ENCODE assay signal across 13 cellular contexts in the genomic region with DNA sequence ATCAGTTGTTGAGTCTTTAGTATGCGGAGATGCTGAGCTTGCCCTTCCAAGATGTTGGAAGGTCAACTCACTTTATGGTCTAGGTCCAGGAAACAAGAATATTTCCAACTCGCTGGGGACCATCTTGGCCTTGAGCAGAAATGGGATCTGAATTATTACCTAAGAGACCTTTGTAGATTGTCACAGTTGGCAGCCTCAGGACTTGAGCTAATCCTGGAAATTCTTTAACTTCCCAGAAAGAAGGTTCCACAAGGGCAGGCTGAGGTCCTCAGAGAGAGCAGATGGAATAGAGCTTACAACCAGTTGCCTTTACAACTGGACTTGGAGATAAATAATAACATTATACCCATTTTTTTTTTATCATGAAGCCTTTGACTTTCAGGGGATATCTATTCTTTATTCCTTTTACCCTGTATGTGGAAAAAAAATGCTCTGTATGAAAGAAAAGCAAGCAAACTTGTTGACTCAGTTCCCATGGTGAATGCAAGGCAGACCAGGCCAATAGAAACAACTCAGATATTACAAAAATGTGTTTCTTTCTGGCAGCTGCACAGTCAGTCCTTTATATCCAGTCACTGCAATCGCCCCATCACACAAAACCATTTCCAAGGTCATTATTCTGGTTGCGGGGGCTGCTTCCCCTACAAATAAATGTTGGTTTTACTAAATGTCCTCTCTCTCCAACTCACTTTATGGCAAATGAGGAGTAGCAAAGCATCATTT.
A peak's percentile ranks its signal among the peaks of the same experiment; 100 is the strongest.
DNase-seq lines count a peak whose midpoint lies in the region; ATAC-seq and TF ChIP-seq lines count a peak whose summit lies in the region.
"Had no signal": no experiment of that assay in that cellular context is flagged by ENCODE, and none has a peak within 500 bp of the region (broad histone marks: within the 10 kb centered on the region; RNA-seq: fewer than 3 reads in every experiment).

No MANE protein-coding gene starts in this region.

- CTCF ChIA-PET in mammary epithelial cell (lab: Charles Lee; ENCODE audit: low non-redundant PET) = no interaction called here
- CTCF ChIA-PET in CD8-positive, alpha-beta memory T cell (lab: Charles Lee) = no interaction called here

- POLR2A ChIA-PET in CD8-positive, alpha-beta memory T cell (lab: Charles Lee) = no interaction called here

- H3K9me3 Mint-ChIP-seq in CD8-positive, alpha-beta memory T cell = no peaks in the 10 kb centered on the region
- H3K9me3 Mint-ChIP-seq: stimulated activated naive CD8-positive, alpha-beta T cell treated with anti-CD3 and anti-CD28 coated beads, Interleukin-15, amount 100 ng/mL, for 72 hours had no signal

- H3K36me3 Mint-ChIP-seq in CD8-positive, alpha-beta memory T cell = peaks cover 0 to 10% (median 4%) of the 10 kb centered on the region in 3 donors

- intact Hi-C loops in breast epithelium (cut with DNase I; ENCODE audit: low total_unique reads) (no loop called here), mammary epithelial cell (cut with micrococcal nuclease) (no loop called here)

- peak overlapping the region; percentile 93 to 94 for H3K27ac ChIP-seq in breast epithelium
- H3K27ac ChIP-seq in mammary epithelial cell (ENCODE audit: insufficient read depth, low read depth, low read length) = no peak overlapping the region
- H3K27ac ChIP-seq in cardiac muscle cell = peak overlapping the region; percentile 82
- H3K27ac ChIP-seq in CD8-positive, alpha-beta memory T cell (ENCODE audit: low read depth, low read length) = no peak overlapping the region

- no peaks in the 10 kb centered on the region for H4K20me1 ChIP-seq in mammary epithelial cell (ENCODE audit: insufficient read depth, low read length)

- no TSS peak for BruUV-seq in mammary epithelial cell (replicated peaks; lab: Mats Ljungman, UMichigan)

- H3K9ac ChIP-seq in mammary epithelial cell (ENCODE audit: insufficient read depth, low read length) = no peak overlapping the region

- TF ChIP-seq CTCF in breast epithelium (IDR thresholded peaks at IDR 0.05) (no peak), mammary epithelial cell (conservative IDR thresholded peaks at IDR 0.05 in 1 of 2, IDR thresholded peaks at IDR 0.05 in 1 of 2; ENCODE audit: extremely low read depth in 1 of 2, insufficient read depth in 1 of 2, low read depth in 1 of 2, low read length in 2 of 2) (no peak), cardiac muscle cell (IDR thresholded peaks at IDR 0.05; ENCODE audit: low read depth, low read length) (no peak)

- no peaks in the 10 kb centered on the region for H3K27me3 ChIP-seq in breast epithelium
- no peaks in the 10 kb centered on the region for H3K27me3 ChIP-seq in mammary epithelial cell (ENCODE audit: insufficient read depth, low read length)
- no peaks in the 10 kb centered on the region for H3K27me3 ChIP-seq in cardiac muscle cell
- H3K27me3 ChIP-seq in CD8-positive, alpha-beta memory T cell (ENCODE audit: insufficient read depth, low read length, poor library complexity, severe bottlenecking) = no peaks in the 10 kb centered on the region

- H3K4me2 ChIP-seq in mammary epithelial cell (ENCODE audit: insufficient read depth, low read depth, low read length) = no peak overlapping the region

- H3K27me3 Mint-ChIP-seq in CD8-positive, alpha-beta memory T cell = no peaks in the 10 kb centered on the region
- H3K27me3 Mint-ChIP-seq: activated naive CD8-positive, alpha-beta T cell; stimulated activated naive CD8-positive, alpha-beta T cell treated with anti-CD3 and anti-CD28 coated beads, Interleukin-15, amount 100 ng/mL, for 72 hours had no signal

- 53% methylated on average over 4 of the region's 4 CpGs for WGBS in mammary epithelial cell (ENCODE audit: low coverage, missing lambda C conversion rate)

- H3K36me3 ChIP-seq in breast epithelium (no peaks in the 10 kb centered on the region), mammary epithelial cell (ENCODE audit: insufficient read depth, low read length) (no peaks in the 10 kb centered on the region), cardiac muscle cell (no peaks in the 10 kb centered on the region)
- no peaks in the 10 kb centered on the region for H3K36me3 ChIP-seq in CD8-positive, alpha-beta memory T cell (ENCODE audit: insufficient read depth, low read length)

- DNase-seq in breast epithelium (ENCODE audit: low spot score in 2 of 2) = peak in 1 of 2 donors; percentile 77
- DNase-seq in mammary epithelial cell = no peak
- DNase-seq in cardiac muscle cell (ENCODE audit: low read depth in 1 of 2, low spot score in 1 of 2) = peak in 1 of 2 donors; percentile 82
- peak; percentile 57 for DNase-seq in pons (ENCODE audit: low spot score)
- no peak for DNase-seq in putamen (ENCODE audit: low spot score)
- no peak for DNase-seq in CD8-positive, alpha-beta memory T cell
- no peak for DNase-seq in activated naive CD4-positive, alpha-beta T cell treated with anti-CD3 and anti-CD28 coated beads, Interleukin-2, amount 50 U/mL, for 16 hours
- DNase-seq: activated CD4-positive, alpha-beta T cell treated with anti-CD3 and anti-CD28 coated beads, Interleukin-2, amount 50 U/mL, for 48 hours; NCI-H187; stimulated activated naive CD8-positive, alpha-beta T cell treated with anti-CD3 and anti-CD28 coated beads, Interleukin-15, amount 100 ng/mL, for 72 hours; T-helper 1 cell had no signal

- ATAC-seq in HG03196 (IDR thresholded peaks at IDR 0.05; ENCODE audit: unreplicated experiment) = no peak
- ATAC-seq: stimulated activated naive CD8-positive, alpha-beta T cell treated with anti-CD3 and anti-CD28 coated beads, Interleukin-15, amount 100 ng/mL, for 72 hours had no signal

- no peak overlapping the region for H3K4me3 ChIP-seq in breast epithelium
- no peak overlapping the region for H3K4me3 ChIP-seq in mammary epithelial cell (replicated peaks in 1 of 3; ENCODE audit: insufficient read depth in 1 of 3, low read depth in 2 of 3, low read length in 3 of 3)
- H3K4me3 ChIP-seq in cardiac muscle cell = no peak overlapping the region
- H3K4me3 ChIP-seq in CD8-positive, alpha-beta memory T cell (ENCODE audit: low read length) = no peak overlapping the region

- in situ Hi-C loops in mammary epithelial cell (cut with MboI; ENCODE audit: low sequenced_read_pairs in 2 of 2) = no loop called here

- H3K4me3 Mint-ChIP-seq in CD8-positive, alpha-beta memory T cell = no peak overlapping the region
- H3K4me3 Mint-ChIP-seq: activated naive CD8-positive, alpha-beta T cell; stimulated activated naive CD8-positive, alpha-beta T cell treated with anti-CD3 and anti-CD28 coated beads, Interleukin-15, amount 100 ng/mL, for 72 hours had no signal

- no peak for TF ChIP-seq POLR2A in breast epithelium (IDR thresholded peaks at IDR 0.05)

- H2AFZ ChIP-seq in mammary epithelial cell (ENCODE audit: low read depth, low read length) = no peak overlapping the region

- H3K4me1 ChIP-seq in breast epithelium = peaks cover 10 to 50% of the 10 kb centered on the region in 2 donors
- H3K4me1 ChIP-seq in mammary epithelial cell (ENCODE audit: insufficient read depth, low read length) = peaks cover 9% of the 10 kb centered on the region
- peaks cover 74% of the 10 kb centered on the region for H3K4me1 ChIP-seq in cardiac muscle cell (ENCODE audit: low read depth)
- no peaks in the 10 kb centered on the region for H3K4me1 ChIP-seq in CD8-positive, alpha-beta memory T cell (ENCODE audit: insufficient read depth, low read length)

- no peaks in the 10 kb centered on the region for H3K4me1 Mint-ChIP-seq in CD8-positive, alpha-beta memory T cell

- peak overlapping the region in 2 of 8 donors; percentile 58 to 75 for H3K27ac Mint-ChIP-seq in CD8-positive, alpha-beta memory T cell
- H3K27ac Mint-ChIP-seq: activated naive CD8-positive, alpha-beta T cell had no signal

- dilution Hi-C loops in mammary epithelial cell (cut with HindIII; ENCODE audit: low sequenced_read_pairs) = no loop called here

- H3K79me2 ChIP-seq in mammary epithelial cell (ENCODE audit: insufficient read depth, low read length) = no peaks in the 10 kb centered on the region

- H3K9me3 ChIP-seq in breast epithelium = no peaks in the 10 kb centered on the region
- no peaks in the 10 kb centered on the region for H3K9me3 ChIP-seq in mammary epithelial cell (replicated peaks; ENCODE audit: insufficient read depth, low read length)
- H3K9me3 ChIP-seq in cardiac muscle cell (ENCODE audit: low read depth) = no peaks in the 10 kb centered on the region
- H3K9me3 ChIP-seq in CD8-positive, alpha-beta memory T cell (ENCODE audit: low read length) = no peaks in the 10 kb centered on the region

Comparison
In these comparisons a context has a peak if more than half of its experiments do, and no peak if none do; other contexts are left out.
1. H3K27ac ChIP-seq: peak in breast epithelium (2 of 2) and cardiac muscle cell (single experiment); none in mammary epithelial cell (single experiment) and CD8-positive, alpha-beta memory T cell (single experiment).